10 cellular contexts compared by ENCODE assay signal in the genomic region with DNA sequence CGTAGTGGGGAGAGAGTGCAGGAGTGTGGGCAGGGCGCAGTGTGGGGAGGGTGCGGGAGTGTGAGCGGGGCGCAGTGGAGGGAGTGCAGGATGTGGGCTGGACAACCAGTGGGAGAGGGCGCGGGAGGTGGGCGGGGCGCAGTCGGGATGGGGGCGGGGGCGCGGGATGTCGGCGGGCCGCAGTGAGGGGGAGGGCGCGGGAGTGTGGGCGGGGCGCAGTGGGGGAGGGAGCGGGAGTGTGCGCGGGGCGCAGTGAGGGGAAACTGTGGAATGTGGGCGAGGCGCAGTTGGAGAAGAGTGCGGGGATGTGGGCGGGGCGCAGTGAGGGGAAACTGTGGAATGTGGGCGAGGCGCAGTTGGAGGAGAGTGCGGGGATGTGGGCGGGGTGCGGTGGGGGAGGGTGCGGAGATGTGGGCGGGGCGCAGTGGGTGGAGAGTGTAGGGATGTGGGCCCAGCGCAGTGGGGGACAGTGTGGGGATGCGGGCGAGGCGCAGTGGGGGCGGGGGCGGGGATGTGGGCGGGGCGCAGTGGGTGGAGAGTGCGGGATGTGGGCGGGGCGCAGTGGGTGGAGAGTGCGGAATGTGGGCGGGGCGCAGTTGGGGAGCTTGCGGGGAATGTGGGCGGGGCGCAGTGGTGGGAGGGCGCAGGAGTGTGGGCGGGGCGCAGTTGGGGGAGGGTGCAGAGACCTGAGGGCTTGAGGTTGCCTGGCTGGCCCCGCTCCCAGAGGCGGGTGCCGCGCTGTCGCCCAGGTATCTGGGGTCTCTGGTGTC. TPM values are rescaled to one million over a fixed set of nuclear protein-coding genes. Genes with fewer than 3 reads are reported as not detected.
DNase-seq lines count a peak whose midpoint lies in the region; ATAC-seq and TF ChIP-seq lines count a peak whose summit lies in the region.
"Had no signal": no experiment of that assay in that cellular context is flagged by ENCODE, and none has a peak within 500 bp of the region (broad histone marks: within the 10 kb centered on the region; RNA-seq: fewer than 3 reads in every experiment).

A gene (plus strand): TSS at position 723 of the 770 bp plus-strand sequence. CDS start 257 bp downstream, outside the sequence.

- DNase-seq in CMK (ENCODE audit: low read depth) (peak; percentile 15), NCI-H2171 (lab: John Stamatoyannopoulos, UW) (peak; percentile 15), glutamatergic neuron (peak; percentile 84), occipital lobe (lab: John Stamatoyannopoulos, UW) (peak; percentile 18), COLO668 (lab: John Stamatoyannopoulos, UW; ENCODE audit: unreplicated experiment) (no peak), MV-4-11 (lab: John Stamatoyannopoulos, UW) (no peak)
- peak; percentile 45 for DNase-seq in activated naive CD4-positive, alpha-beta T cell treated with anti-CD3 and anti-CD28 coated beads, Interleukin-2, amount 50 U/mL, for 16 hours

- ATAC-seq in GM21423 (IDR thresholded peaks at IDR 0.05; ENCODE audit: unreplicated experiment), result no peak

- TF ChIP-seq CTCF in glutamatergic neuron (IDR thresholded peaks at IDR 0.05; ENCODE audit: partially characterized antibody, unreplicated experiment), result no peak

- peak within 1 kb of the TSS; percentile 64 for H3K4me3 Mint-ChIP-seq in glutamatergic neuron (ENCODE audit: unreplicated experiment)
- H3K4me3 Mint-ChIP-seq: stimulated activated naive CD8-positive, alpha-beta T cell treated with anti-CD3 and anti-CD28 coated beads, Interleukin-15, Interleukin-2, amounts not matched to agents 100 ng/mL and 50 ng/mL, for 24 hours had no signal

- H3K27ac Mint-ChIP-seq in glutamatergic neuron (ENCODE audit: unreplicated experiment), result no peak within 1 kb of the TSS
- H3K27ac Mint-ChIP-seq: IgD-negative memory B cell; stimulated activated naive CD8-positive, alpha-beta T cell treated with anti-CD3 and anti-CD28 coated beads, Interleukin-15, Interleukin-2, amounts not matched to agents 100 ng/mL and 50 ng/mL, for 24 hours had no signal

- H3K36me3 Mint-ChIP-seq in glutamatergic neuron (ENCODE audit: unreplicated experiment), result no peaks in the 10 kb centered on the region
- H3K36me3 Mint-ChIP-seq: IgD-negative memory B cell had no signal

- H3K27me3 Mint-ChIP-seq in glutamatergic neuron (ENCODE audit: unreplicated experiment), result peaks cover 14% of the 10 kb centered on the region

- H3K9me3 Mint-ChIP-seq in glutamatergic neuron (ENCODE audit: unreplicated experiment), result peaks cover 3% of the 10 kb centered on the region
- H3K9me3 Mint-ChIP-seq: stimulated activated naive CD8-positive, alpha-beta T cell treated with anti-CD3 and anti-CD28 coated beads, Interleukin-15, Interleukin-2, amounts not matched to agents 100 ng/mL and 50 ng/mL, for 24 hours had no signal

- H3K4me1 Mint-ChIP-seq in glutamatergic neuron (ENCODE audit: low read depth, unreplicated experiment), result peaks cover 11% of the 10 kb centered on the region

RNA-seq across cellular contexts. Expression of the gene that starts here (rescaled TPM):
- total RNA-seq in glutamatergic neuron (ENCODE audit: unreplicated experiment), result not detected
- 0.78 TPM for total RNA-seq in occipital lobe

Comparison
In these comparisons a context has a peak if more than half of its experiments do, and no peak if none do; other contexts are left out.
1. Peak in DNase-seq in glutamatergic neuron; RNA of the gene not detected or under 1 TPM.
2. Peak in DNase-seq in occipital lobe; RNA of the gene not detected or under 1 TPM.
3. DNase-seq: peak in CMK (single experiment), NCI-H2171 (single experiment) and activated naive CD4-positive, alpha-beta T cell treated with anti-CD3 and anti-CD28 coated beads, Interleukin-2, amount 50 U/mL, for 16 hours (single experiment); none in COLO668 (single experiment) and MV-4-11 (single experiment).